Comparison of ENCODE assay signal across 9 cellular contexts in genomic region chrX:12974797-12975669, GRCh38. TPM values are rescaled to one million over a fixed set of nuclear protein-coding genes. Genes with fewer than 3 reads are reported as not detected.
A peak's percentile ranks its signal among the peaks of the same experiment; 100 is the strongest.
DNase-seq lines count a peak whose midpoint lies in the region; ATAC-seq, FAIRE-seq and TF ChIP-seq lines count a peak whose summit lies in the region.
"Had no signal": no experiment of that assay in that cellular context is flagged by ENCODE, and none has a peak within 500 bp of the region (broad histone marks: within the 10 kb centered on the region; RNA-seq: fewer than 3 reads in every experiment).

Gene TMSB4X, plus strand, starts transcription at chrX:12975110.

- H3K9ac ChIP-seq in kidney (ENCODE audit: low read length in 2 of 2) = peak within 1 kb of the TSS; percentile 95

- H3K4me1 ChIP-seq in kidney (ENCODE audit: control insufficient read depth in 1 of 2, insufficient read depth in 1 of 2, low read depth in 1 of 2, low read length in 2 of 2) = peaks cover 0 to 3% of the 10 kb centered on the region in 2 donors

- peak; percentile 35 for ATAC-seq in HG03159 (IDR thresholded peaks at IDR 0.05; ENCODE audit: unreplicated experiment)

- intact Hi-C loops in kidney (cut with DNase I) = no loop called here

- peaks cover 0 to 4% of the 10 kb centered on the region in 2 donors for H3K36me3 ChIP-seq in kidney (ENCODE audit: control insufficient read depth in 1 of 2, insufficient read depth in 2 of 2, low read length in 2 of 2)

- no peaks in the 10 kb centered on the region for H3K9me3 ChIP-seq in kidney (ENCODE audit: control insufficient read depth in 1 of 2, low read length in 2 of 2)

- peak within 1 kb of the TSS; percentile 94 to 98 for H3K27ac ChIP-seq in kidney (ENCODE audit: low read depth in 2 of 2, low read length in 2 of 2)

- no peak for FAIRE-seq in kidney (lab: Jason Lieb, UNC)
- FAIRE-seq: A204.1 had no signal

- no peak for TF ChIP-seq CTCF in kidney (IDR thresholded peaks at IDR 0.05; ENCODE audit: borderline replicate concordance, extremely low read depth, insufficient read depth)

- peak within 1 kb of the TSS; percentile 75 to 78 for H3K4me3 ChIP-seq in kidney (ENCODE audit: low read length in 2 of 2)

- DNase-seq in DMS53 (lab: John Stamatoyannopoulos, UW) (peak; percentile 73), DMS53 treated with DMSO at 0.1 percent for 48 hours (lab: John Stamatoyannopoulos, UW; ENCODE audit: unreplicated experiment) (no peak), NCI-H524 (lab: John Stamatoyannopoulos, UW) (peak; percentile 74 to 83), cerebellar nuclear complex (lab: John Stamatoyannopoulos, UW) (peak; percentile 13 to 26), kidney (peak; percentile 97)
- peak; percentile 69 to 76 for DNase-seq in activated CD4-positive, alpha-beta T cell treated with anti-CD3 and anti-CD28 coated beads for 24 hours (ENCODE audit: low read depth in 2 of 2)
- DNase-seq in stimulated activated CD4-positive, alpha-beta T cell treated with anti-CD3 and anti-CD28 coated beads, Interleukin-15, amount 100 ng/mL, for 1 hour (ENCODE audit: low read depth in 1 of 2, low spot score in 1 of 2) = peak; percentile 69 to 72

RNA-seq across cellular contexts. Expression of gene TMSB4X, which starts in this region (rescaled TPM):
- 2,421 TPM for total RNA-seq in kidney
- 3,432 TPM for polyA plus RNA-seq in kidney (ENCODE audit: insufficient read depth, low read depth, low replicate concordance)
